In genomic region chr5:1851290-1851934, GRCh38 we compare ENCODE assay signal across 1 cellular context.
TF ChIP-seq lines count a peak whose summit lies in the region.

No MANE protein-coding gene starts in this region.

TF ChIP-seq in H1, 55 proteins besides CTCF, POLR2A, EP300 and RAD21:
- TF ChIP-seq ASH2L (IDR thresholded peaks at IDR 0.05; ENCODE audit: low read length) (peak; percentile 32), BCL11A (IDR thresholded peaks at IDR 0.05; ENCODE audit: low read depth in 2 of 2, low read length in 2 of 2) (no peak), RXRA (IDR thresholded peaks at IDR 0.05; ENCODE audit: insufficient read depth, low read depth, low read length) (no peak), SIN3A (conservative IDR thresholded peaks at IDR 0.05 in 1 of 2, IDR thresholded peaks at IDR 0.05 in 1 of 2; ENCODE audit: low read depth in 1 of 2, low read length in 2 of 2) (no peak), CHD7 (IDR thresholded peaks at IDR 0.05; ENCODE audit: insufficient replicate concordance, low read length) (no peak), BACH1 (IDR thresholded peaks at IDR 0.05; ENCODE audit: low read length) (no peak), EZH2 (IDR thresholded peaks at IDR 0.05; ENCODE audit: low read depth, low read length, severe bottlenecking) (peak; percentile 65), RBBP5 (IDR thresholded peaks at IDR 0.05; ENCODE audit: borderline replicate concordance, low read depth, low read length) (peak; percentile 62; the same call in 1 of the 2 replicates), GABPA (IDR thresholded peaks at IDR 0.05; ENCODE audit: borderline replicate concordance, insufficient read depth, low read length) (peak; percentile 24; the same call in 1 of the 2 replicates), KDM5A (IDR thresholded peaks at IDR 0.05; ENCODE audit: low read length) (no peak), CREB1 (IDR thresholded peaks at IDR 0.05) (peak; percentile 9; the same call in 1 of the 2 replicates), SIX5 (IDR thresholded peaks at IDR 0.05; ENCODE audit: low read depth, low read length) (no peak), KDM4A (IDR thresholded peaks at IDR 0.05; ENCODE audit: low read depth, low read length, severe bottlenecking) (peak; percentile 53), NRF1 (IDR thresholded peaks at IDR 0.05; ENCODE audit: low read depth, low read length) (no peak), CTBP2 (IDR thresholded peaks at IDR 0.05; ENCODE audit: borderline replicate concordance, insufficient read depth, insufficient read length, low read length) (peak; percentile 66), SUZ12 (IDR thresholded peaks at IDR 0.05; ENCODE audit: low read length) (peak; percentile 66; the same call in 1 of the 2 replicates), CEBPB (IDR thresholded peaks at IDR 0.05; ENCODE audit: low read depth, low read length) (no peak), CHD2 (IDR thresholded peaks at IDR 0.05; ENCODE audit: low read length) (peak; percentile 27; the same call in 1 of the 2 replicates), RNF2 (IDR thresholded peaks at IDR 0.05; ENCODE audit: borderline replicate concordance, low read depth, low read length, missing control alignments, poor library complexity, severe bottlenecking) (peak; percentile 48), CBX8 (IDR thresholded peaks at IDR 0.05; ENCODE audit: borderline replicate concordance, low read depth, low read length) (no peak), POLR2AphosphoS5 (IDR thresholded peaks at IDR 0.05; ENCODE audit: low read depth, low read length) (no peak), TAF7 (optimal IDR thresholded peaks at IDR 0.05; ENCODE audit: borderline replicate concordance, low read depth, low read length) (no peak), HDAC2 (IDR thresholded peaks at IDR 0.05; ENCODE audit: borderline replicate concordance in 1 of 2, low read depth in 2 of 2, low read length in 2 of 2) (no peak), SIRT6 (IDR thresholded peaks at IDR 0.05; ENCODE audit: low read length) (no peak), SP1 (IDR thresholded peaks at IDR 0.05; ENCODE audit: low read depth, low read length) (no peak), TCF12 (IDR thresholded peaks at IDR 0.05; ENCODE audit: low read depth, low read length) (0 out of 2 replicates have a peak, but pooled peaks have one; percentile 61), SAP30 (IDR thresholded peaks at IDR 0.05; ENCODE audit: insufficient read depth, insufficient replicate concordance, low read length) (no peak)
- TF ChIP-seq, protein P1, sequence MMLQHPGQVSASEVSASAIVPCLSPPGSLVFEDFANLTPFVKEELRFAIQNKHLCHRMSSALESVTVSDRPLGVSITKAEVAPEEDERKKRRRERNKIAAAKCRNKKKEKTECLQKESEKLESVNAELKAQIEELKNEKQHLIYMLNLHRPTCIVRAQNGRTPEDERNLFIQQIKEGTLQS (IDR thresholded peaks at IDR 0.05; ENCODE audit: insufficient read depth, low read depth, low read length) = no peak
- TF ChIP-seq, protein P2, sequence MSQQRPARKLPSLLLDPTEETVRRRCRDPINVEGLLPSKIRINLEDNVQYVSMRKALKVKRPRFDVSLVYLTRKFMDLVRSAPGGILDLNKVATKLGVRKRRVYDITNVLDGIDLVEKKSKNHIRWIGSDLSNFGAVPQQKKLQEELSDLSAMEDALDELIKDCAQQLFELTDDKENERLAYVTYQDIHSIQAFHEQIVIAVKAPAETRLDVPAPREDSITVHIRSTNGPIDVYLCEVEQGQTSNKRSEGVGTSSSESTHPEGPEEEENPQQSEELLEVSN (IDR thresholded peaks at IDR 0.05) = no peak
- TF ChIP-seq, protein P3, sequence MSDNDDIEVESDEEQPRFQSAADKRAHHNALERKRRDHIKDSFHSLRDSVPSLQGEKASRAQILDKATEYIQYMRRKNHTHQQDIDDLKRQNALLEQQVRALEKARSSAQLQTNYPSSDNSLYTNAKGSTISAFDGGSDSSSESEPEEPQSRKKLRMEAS (IDR thresholded peaks at IDR 0.05) = peak; percentile 29; the same call in 1 of the 2 replicates
